In genomic region chr6:157644043-157644810, GRCh38 we compare ENCODE assay signal across 2 cellular contexts.
TF ChIP-seq lines count a peak whose summit lies in the region.

No MANE protein-coding gene starts in this region.

TF ChIP-seq in HCT116, 20 proteins besides CTCF, POLR2A, EP300 and RAD21:
- TF ChIP-seq ELF1 (IDR thresholded peaks at IDR 0.05; ENCODE audit: borderline replicate concordance, low read depth): no peak
- no peak for TF ChIP-seq YY1 (IDR thresholded peaks at IDR 0.05; ENCODE audit: extremely low read depth, insufficient replicate concordance, low read depth, low read length)
- no peak for TF ChIP-seq POLR2AphosphoS5 (IDR thresholded peaks at IDR 0.05; ENCODE audit: low read depth, low read length)
- TF ChIP-seq SP1 (IDR thresholded peaks at IDR 0.05; ENCODE audit: low read depth): no peak
- TF ChIP-seq SIN3A (IDR thresholded peaks at IDR 0.05; ENCODE audit: low read depth): no peak
- no peak for TF ChIP-seq ZBTB33 (IDR thresholded peaks at IDR 0.05; ENCODE audit: extremely low read depth, insufficient replicate concordance, low read length)
- TF ChIP-seq CEBPB (IDR thresholded peaks at IDR 0.05; ENCODE audit: low read depth): no peak
- TF ChIP-seq ATF3 (IDR thresholded peaks at IDR 0.05): no peak
- no peak for TF ChIP-seq EZH2phosphoT487 (IDR thresholded peaks at IDR 0.05; ENCODE audit: borderline replicate concordance)
- TF ChIP-seq, protein P1, sequence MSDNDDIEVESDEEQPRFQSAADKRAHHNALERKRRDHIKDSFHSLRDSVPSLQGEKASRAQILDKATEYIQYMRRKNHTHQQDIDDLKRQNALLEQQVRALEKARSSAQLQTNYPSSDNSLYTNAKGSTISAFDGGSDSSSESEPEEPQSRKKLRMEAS (IDR thresholded peaks at IDR 0.05): no peak
- no peak for TF ChIP-seq EGR1 (IDR thresholded peaks at IDR 0.05; ENCODE audit: low read depth)
- no peak for TF ChIP-seq TCF7L2 (IDR thresholded peaks at IDR 0.05; ENCODE audit: borderline replicate concordance, extremely low read depth, insufficient read depth, insufficient read length)
- TF ChIP-seq, protein P2, sequence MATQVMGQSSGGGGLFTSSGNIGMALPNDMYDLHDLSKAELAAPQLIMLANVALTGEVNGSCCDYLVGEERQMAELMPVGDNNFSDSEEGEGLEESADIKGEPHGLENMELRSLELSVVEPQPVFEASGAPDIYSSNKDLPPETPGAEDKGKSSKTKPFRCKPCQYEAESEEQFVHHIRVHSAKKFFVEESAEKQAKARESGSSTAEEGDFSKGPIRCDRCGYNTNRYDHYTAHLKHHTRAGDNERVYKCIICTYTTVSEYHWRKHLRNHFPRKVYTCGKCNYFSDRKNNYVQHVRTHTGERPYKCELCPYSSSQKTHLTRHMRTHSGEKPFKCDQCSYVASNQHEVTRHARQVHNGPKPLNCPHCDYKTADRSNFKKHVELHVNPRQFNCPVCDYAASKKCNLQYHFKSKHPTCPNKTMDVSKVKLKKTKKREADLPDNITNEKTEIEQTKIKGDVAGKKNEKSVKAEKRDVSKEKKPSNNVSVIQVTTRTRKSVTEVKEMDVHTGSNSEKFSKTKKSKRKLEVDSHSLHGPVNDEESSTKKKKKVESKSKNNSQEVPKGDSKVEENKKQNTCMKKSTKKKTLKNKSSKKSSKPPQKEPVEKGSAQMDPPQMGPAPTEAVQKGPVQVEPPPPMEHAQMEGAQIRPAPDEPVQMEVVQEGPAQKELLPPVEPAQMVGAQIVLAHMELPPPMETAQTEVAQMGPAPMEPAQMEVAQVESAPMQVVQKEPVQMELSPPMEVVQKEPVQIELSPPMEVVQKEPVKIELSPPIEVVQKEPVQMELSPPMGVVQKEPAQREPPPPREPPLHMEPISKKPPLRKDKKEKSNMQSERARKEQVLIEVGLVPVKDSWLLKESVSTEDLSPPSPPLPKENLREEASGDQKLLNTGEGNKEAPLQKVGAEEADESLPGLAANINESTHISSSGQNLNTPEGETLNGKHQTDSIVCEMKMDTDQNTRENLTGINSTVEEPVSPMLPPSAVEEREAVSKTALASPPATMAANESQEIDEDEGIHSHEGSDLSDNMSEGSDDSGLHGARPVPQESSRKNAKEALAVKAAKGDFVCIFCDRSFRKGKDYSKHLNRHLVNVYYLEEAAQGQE (IDR thresholded peaks at IDR 0.05; ENCODE audit: low read depth): no peak
- TF ChIP-seq CBX3 (IDR thresholded peaks at IDR 0.05; ENCODE audit: low read depth): no peak
- no peak for TF ChIP-seq SRF (IDR thresholded peaks at IDR 0.05; ENCODE audit: low read depth)
- TF ChIP-seq JUND (IDR thresholded peaks at IDR 0.05): no peak
- TF ChIP-seq FOSL1 (IDR thresholded peaks at IDR 0.05; ENCODE audit: low read depth): no peak
- TF ChIP-seq ZNF274 (IDR thresholded peaks at IDR 0.05; ENCODE audit: low read depth, low read length): no peak

TF ChIP-seq in H1, 55 proteins besides CTCF, POLR2A, EP300 and RAD21:
- TF ChIP-seq RBBP5 (IDR thresholded peaks at IDR 0.05; ENCODE audit: borderline replicate concordance, low read depth, low read length): no peak
- no peak for TF ChIP-seq SAP30 (IDR thresholded peaks at IDR 0.05; ENCODE audit: insufficient read depth, insufficient replicate concordance, low read length)
- TF ChIP-seq SIRT6 (IDR thresholded peaks at IDR 0.05; ENCODE audit: low read length): no peak
- TF ChIP-seq RFX5 (IDR thresholded peaks at IDR 0.05; ENCODE audit: borderline replicate concordance, low read depth, low read length): no peak
- TF ChIP-seq BACH1 (IDR thresholded peaks at IDR 0.05; ENCODE audit: low read length): no peak
